Comparison of ENCODE assay signal across 12 cellular contexts in the genomic region with DNA sequence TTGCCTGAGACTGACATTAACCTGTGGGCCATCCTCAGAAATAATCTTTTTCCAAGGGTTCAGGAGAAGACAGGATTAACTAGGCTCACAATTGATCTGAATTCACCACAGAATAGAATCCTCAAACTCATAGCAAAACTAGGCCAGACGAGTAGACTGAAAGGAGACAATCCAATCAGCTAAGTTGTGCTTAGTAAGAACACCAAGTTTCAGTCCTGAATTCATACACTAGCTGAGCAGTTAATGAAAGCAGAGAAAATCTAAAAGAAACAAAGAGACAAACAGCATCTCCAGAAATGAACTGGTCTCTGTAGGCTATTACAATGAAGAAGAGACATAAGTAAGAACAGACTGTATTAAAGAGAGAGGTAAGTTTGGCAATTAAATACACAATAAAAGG.
DNase-seq lines count a peak whose midpoint lies in the region; ATAC-seq and TF ChIP-seq lines count a peak whose summit lies in the region.
"Had no signal": no experiment of that assay in that cellular context is flagged by ENCODE, and none has a peak within 500 bp of the region (broad histone marks: within the 10 kb centered on the region; RNA-seq: fewer than 3 reads in every experiment).

No MANE protein-coding gene starts in this region.

- H3K27me3 Mint-ChIP-seq in chondrocyte (ENCODE audit: low read depth): no peaks in the 10 kb centered on the region
- H3K27me3 Mint-ChIP-seq: naive thymus-derived CD8-positive, alpha-beta T cell had no signal

- peak; percentile 73 for DNase-seq in GM12865 (ENCODE audit: low read depth)
- DNase-seq in NCI-H82 (lab: John Stamatoyannopoulos, UW): peak; percentile 56
- DNase-seq in chondrocyte (ENCODE audit: low spot score): no peak
- no peak for DNase-seq in NCI-H1417 treated with DMSO at 0.1 percent for 48 hours (lab: John Stamatoyannopoulos, UW)
- no peak for DNase-seq in NCI-H526 (lab: John Stamatoyannopoulos, UW)
- no peak for DNase-seq in pons (ENCODE audit: low spot score)
- DNase-seq: activated CD8-positive, alpha-beta memory T cell treated with anti-CD3 and anti-CD28 coated beads, Interleukin-2, amount 50 U/mL, for 4 hours; islet precursor cell; naive thymus-derived CD8-positive, alpha-beta T cell; NCI-H1436 treated with DMSO at 0.1 percent for 48 hours had no signal

- no peak overlapping the region for H3K4me3 Mint-ChIP-seq in chondrocyte (ENCODE audit: unreplicated experiment)
- H3K4me3 Mint-ChIP-seq: naive thymus-derived CD8-positive, alpha-beta T cell had no signal

- peaks cover 16% of the 10 kb centered on the region for H3K36me3 Mint-ChIP-seq in chondrocyte (ENCODE audit: low read depth)

- peaks cover 18% of the 10 kb centered on the region for H3K4me1 Mint-ChIP-seq in chondrocyte (ENCODE audit: low read depth)

- no peaks in the 10 kb centered on the region for H3K9me3 Mint-ChIP-seq in chondrocyte (ENCODE audit: low read depth)
- H3K9me3 Mint-ChIP-seq: naive thymus-derived CD8-positive, alpha-beta T cell had no signal

- H3K4me3 ChIP-seq in GM12865 (ENCODE audit: low read depth, low read length): no peak overlapping the region

- ATAC-seq in GM19023 (IDR thresholded peaks at IDR 0.05; ENCODE audit: unreplicated experiment) (peak; percentile 88), HG02678 (IDR thresholded peaks at IDR 0.05; ENCODE audit: unreplicated experiment) (peak; percentile 75)
- ATAC-seq: naive thymus-derived CD8-positive, alpha-beta T cell had no signal

- H3K27ac Mint-ChIP-seq in chondrocyte (ENCODE audit: unreplicated experiment): no peak overlapping the region

- TF ChIP-seq CTCF in GM12865 (IDR thresholded peaks at IDR 0.05; ENCODE audit: insufficient read depth, low read depth, low read length, missing control alignments) (no peak), chondrocyte (IDR thresholded peaks at IDR 0.05) (no peak)

Comparison
In these comparisons a context has a peak if more than half of its experiments do, and no peak if none do; other contexts are left out.
1. DNase-seq: peak in GM12865 (single experiment) and NCI-H82 (single experiment); none in chondrocyte (single experiment), NCI-H1417 treated with DMSO at 0.1 percent for 48 hours (single experiment), NCI-H526 (0 of 2) and pons (single experiment).